Comparison of ENCODE assay signal across 18 cellular contexts in the genomic region with DNA sequence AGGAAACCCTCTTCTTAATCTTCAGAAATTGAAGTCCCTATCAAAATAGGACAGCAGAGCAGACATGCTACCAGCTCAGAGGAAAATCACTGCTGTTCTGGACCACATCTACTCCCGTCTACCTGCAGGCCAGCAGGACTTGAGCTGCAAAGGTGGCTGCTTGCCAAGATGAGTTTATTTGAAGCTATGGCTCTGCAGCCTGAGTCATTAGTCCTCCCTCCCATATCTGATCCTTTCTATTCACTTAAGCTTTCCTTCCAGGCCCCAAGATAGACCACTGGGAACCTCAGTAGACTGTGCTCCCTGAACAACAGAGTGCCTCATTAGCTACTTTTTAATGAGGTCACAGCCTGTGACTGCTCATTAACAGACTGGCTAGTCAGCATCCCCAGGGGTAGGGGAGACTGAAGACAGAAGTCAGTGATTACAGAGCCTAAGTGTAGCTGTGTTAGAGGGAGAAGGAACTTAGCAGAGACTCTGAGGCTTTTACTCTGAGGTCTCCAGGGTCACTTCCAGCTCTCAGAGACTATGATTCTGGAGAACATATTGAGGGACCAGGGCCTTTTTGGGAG. TPM values are rescaled to one million over a fixed set of nuclear protein-coding genes. Genes with fewer than 3 reads are reported as not detected.
DNase-seq lines count a peak whose midpoint lies in the region; ATAC-seq, FAIRE-seq and TF ChIP-seq lines count a peak whose summit lies in the region.
"Had no signal": no experiment of that assay in that cellular context is flagged by ENCODE, and none has a peak within 500 bp of the region (broad histone marks: within the 10 kb centered on the region; RNA-seq: fewer than 3 reads in every experiment).

No MANE protein-coding gene starts in this region.

- TF ChIP-seq CTCF in A549 (IDR thresholded peaks at IDR 0.05), result no peak
- no peak for TF ChIP-seq CTCF in foreskin fibroblast (IDR thresholded peaks at IDR 0.05; ENCODE audit: low read depth, low read length)

- POLR2A ChIA-PET in A549 (lab: Yijun Ruan, JAX), result no interaction called here

- H3K4me1 ChIP-seq in A549, result no peaks in the 10 kb centered on the region
- H3K4me1 ChIP-seq: ascending aorta, HAP-1, parathyroid adenoma had no signal

- H3K9me3 ChIP-seq in A549, result no peaks in the 10 kb centered on the region
- H3K9me3 ChIP-seq: ascending aorta, HAP-1 had no signal

- H3K4me2 ChIP-seq in A549, result no peak overlapping the region

- DNase-seq in A549 (ENCODE audit: low read depth in 1 of 2, low spot score in 1 of 2), result peak in 1 of 2 experiments; percentile 3
- DNase-seq in HPDE6-E6E7 (ENCODE audit: extremely low spot score), result peak; percentile 23
- DNase-seq in amniotic epithelial cell (ENCODE audit: low read depth), result peak; percentile 29
- DNase-seq in foreskin fibroblast, result peak; percentile 34 to 47
- DNase-seq in NCI-H526 treated with DMSO at 0.1 percent for 48 hours (lab: John Stamatoyannopoulos, UW), result no peak
- no peak for DNase-seq in NCI-H748 treated with DMSO at 0.1 percent for 48 hours (lab: John Stamatoyannopoulos, UW)
- no peak for DNase-seq in GM03348 (ENCODE audit: low spot score)
- DNase-seq: activated CD4-positive, alpha-beta T cell treated with anti-CD3 and anti-CD28 coated beads for 48 hours; endodermal cell; NCI-H187 treated with DMSO at 0.1 percent for 48 hours; SW 1271 had no signal

- WGBS in A549 (ENCODE audit: missing lambda C conversion rate), result 36% methylated on average over 1 of the region's 1 CpG

- TF ChIP-seq POLR2A in A549 (IDR thresholded peaks at IDR 0.05; ENCODE audit: low read length), result no peak

- H3K27ac ChIP-seq in A549, result no peak overlapping the region
- H3K27ac ChIP-seq: ascending aorta, parathyroid adenoma had no signal

- no peak for TF ChIP-seq RAD21 in A549 (conservative IDR thresholded peaks at IDR 0.05 in 1 of 2, IDR thresholded peaks at IDR 0.05 in 1 of 2)

- CTCF ChIA-PET in A549 (lab: Yijun Ruan, JAX), result no interaction called here

- TF ChIP-seq EP300 in A549 (IDR thresholded peaks at IDR 0.05), result no peak

- no peak for FAIRE-seq in A549 (lab: Jason Lieb, UNC)
- FAIRE-seq: A204.1, GM12891 had no signal

- ATAC-seq in A549 (peak; percentile 36 to 47; a peak in 1 of 6 replicates), GM21576 (IDR thresholded peaks at IDR 0.05; ENCODE audit: unreplicated experiment) (no peak)

- H3K4me3 ChIP-seq in A549, result no peak overlapping the region
- H3K4me3 ChIP-seq in foreskin fibroblast (ENCODE audit: low read depth in 1 of 2, low read length in 2 of 2), result no peak overlapping the region
- H3K4me3 ChIP-seq: ascending aorta, HAP-1 had no signal

TF ChIP-seq in A549, 52 proteins besides CTCF, POLR2A, EP300 and RAD21:
- TF ChIP-seq, protein P1, sequence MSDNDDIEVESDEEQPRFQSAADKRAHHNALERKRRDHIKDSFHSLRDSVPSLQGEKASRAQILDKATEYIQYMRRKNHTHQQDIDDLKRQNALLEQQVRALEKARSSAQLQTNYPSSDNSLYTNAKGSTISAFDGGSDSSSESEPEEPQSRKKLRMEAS (IDR thresholded peaks at IDR 0.05), result no peak
- TF ChIP-seq SMC3 (IDR thresholded peaks at IDR 0.05), result no peak
- no peak for TF ChIP-seq MAFK (IDR thresholded peaks at IDR 0.05; ENCODE audit: partially characterized antibody)
- no peak for TF ChIP-seq TP53 (CRISPR knock-in tag; IDR thresholded peaks at IDR 0.05)
- TF ChIP-seq KDM5A (IDR thresholded peaks at IDR 0.05), result no peak
- TF ChIP-seq HEYL (CRISPR knock-in tag; IDR thresholded peaks at IDR 0.05), result no peak
- no peak for TF ChIP-seq HOXA7 (CRISPR knock-in tag; IDR thresholded peaks at IDR 0.05)
- no peak for TF ChIP-seq CEBPB (IDR thresholded peaks at IDR 0.05)
- TF ChIP-seq CHD4 (IDR thresholded peaks at IDR 0.05; ENCODE audit: borderline replicate concordance), result no peak
- TF ChIP-seq, protein P2, sequence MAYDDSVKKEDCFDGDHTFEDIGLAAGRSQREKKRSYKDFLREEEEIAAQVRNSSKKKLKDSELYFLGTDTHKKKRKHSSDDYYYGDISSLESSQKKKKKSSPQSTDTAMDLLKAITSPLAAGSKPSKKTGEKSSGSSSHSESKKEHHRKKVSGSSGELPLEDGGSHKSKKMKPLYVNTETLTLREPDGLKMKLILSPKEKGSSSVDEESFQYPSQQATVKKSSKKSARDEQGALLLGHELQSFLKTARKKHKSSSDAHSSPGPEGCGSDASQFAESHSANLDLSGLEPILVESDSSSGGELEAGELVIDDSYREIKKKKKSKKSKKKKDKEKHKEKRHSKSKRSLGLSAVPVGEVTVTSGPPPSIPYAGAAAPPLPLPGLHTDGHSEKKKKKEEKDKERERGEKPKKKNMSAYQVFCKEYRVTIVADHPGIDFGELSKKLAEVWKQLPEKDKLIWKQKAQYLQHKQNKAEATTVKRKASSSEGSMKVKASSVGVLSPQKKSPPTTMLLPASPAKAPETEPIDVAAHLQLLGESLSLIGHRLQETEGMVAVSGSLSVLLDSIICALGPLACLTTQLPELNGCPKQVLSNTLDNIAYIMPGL (CRISPR knock-in tag; IDR thresholded peaks at IDR 0.05; ENCODE audit: borderline replicate concordance), result no peak
- TF ChIP-seq, protein P3, sequence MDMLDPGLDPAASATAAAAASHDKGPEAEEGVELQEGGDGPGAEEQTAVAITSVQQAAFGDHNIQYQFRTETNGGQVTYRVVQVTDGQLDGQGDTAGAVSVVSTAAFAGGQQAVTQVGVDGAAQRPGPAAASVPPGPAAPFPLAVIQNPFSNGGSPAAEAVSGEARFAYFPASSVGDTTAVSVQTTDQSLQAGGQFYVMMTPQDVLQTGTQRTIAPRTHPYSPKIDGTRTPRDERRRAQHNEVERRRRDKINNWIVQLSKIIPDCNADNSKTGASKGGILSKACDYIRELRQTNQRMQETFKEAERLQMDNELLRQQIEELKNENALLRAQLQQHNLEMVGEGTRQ (IDR thresholded peaks at IDR 0.05), result no peak
- no peak for TF ChIP-seq GATA3 (IDR thresholded peaks at IDR 0.05; ENCODE audit: borderline replicate concordance)
- no peak for TF ChIP-seq NR3C1 (IDR thresholded peaks at IDR 0.05)
- TF ChIP-seq MAZ (IDR thresholded peaks at IDR 0.05; ENCODE audit: borderline replicate concordance, low read depth, low read length), result no peak
- TF ChIP-seq, protein P4, sequence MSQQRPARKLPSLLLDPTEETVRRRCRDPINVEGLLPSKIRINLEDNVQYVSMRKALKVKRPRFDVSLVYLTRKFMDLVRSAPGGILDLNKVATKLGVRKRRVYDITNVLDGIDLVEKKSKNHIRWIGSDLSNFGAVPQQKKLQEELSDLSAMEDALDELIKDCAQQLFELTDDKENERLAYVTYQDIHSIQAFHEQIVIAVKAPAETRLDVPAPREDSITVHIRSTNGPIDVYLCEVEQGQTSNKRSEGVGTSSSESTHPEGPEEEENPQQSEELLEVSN (IDR thresholded peaks at IDR 0.05; ENCODE audit: borderline replicate concordance, low read depth), result no peak
- no peak for TF ChIP-seq FOSB (CRISPR knock-in tag; IDR thresholded peaks at IDR 0.05)
- TF ChIP-seq HOXB13 (CRISPR knock-in tag; IDR thresholded peaks at IDR 0.05; ENCODE audit: low read depth), result no peak

RNA-seq across cellular contexts. Expression of a gene that starts 6.8 kb away (rescaled TPM):
- polyA plus RNA-seq in A549 (2011; rRNA removed), result not detected in 2 replicates
- not detected in 2 replicates for polyA plus RNA-seq in A549 (2012; cell fraction: cytosol; rRNA removed)
- not detected in 2 replicates for polyA plus RNA-seq in A549 (2012; cell fraction: nucleus; rRNA removed)
- polyA plus RNA-seq in A549 (2017; fragmentation: RNase III; extraction: RNeasy Plus Mini Kit Qiagen cat#74134 plus additional on column Dnase treatment), result not detected in 3 replicates
- polyA minus RNA-seq in A549 (2011; rRNA and poly(A)+ RNA removed), result not detected in 2 replicates
- polyA plus RNA-seq: urinary bladder had no signal

RNA-seq across cellular contexts. Expression of a gene that starts 10.6 kb away (rescaled TPM):
- polyA plus RNA-seq in A549 (2011; rRNA removed) (not detected in 2 replicates), A549 (2017; fragmentation: RNase III; extraction: RNeasy Plus Mini Kit Qiagen cat#74134 plus additional on column Dnase treatment) (not detected in 3 replicates)
- polyA plus RNA-seq in A549 (2012; cell fraction: cytosol; rRNA removed), result not detected in 2 replicates
- polyA plus RNA-seq in A549 (2012; cell fraction: nucleus; rRNA removed), result not detected in 2 replicates
- not detected in 2 replicates for polyA minus RNA-seq in A549 (2011; rRNA and poly(A)+ RNA removed)
- polyA plus RNA-seq: urinary bladder had no signal

RNA-seq across cellular contexts. Expression of a gene that starts 20.4 kb away (rescaled TPM):
- polyA plus RNA-seq in A549 (2011; rRNA removed) (not detected in 2 replicates), A549 (2017; fragmentation: RNase III; extraction: RNeasy Plus Mini Kit Qiagen cat#74134 plus additional on column Dnase treatment) (not detected in 3 replicates)
- not detected in 2 replicates for polyA plus RNA-seq in A549 (2012; cell fraction: cytosol; rRNA removed)
- polyA plus RNA-seq in A549 (2012; cell fraction: nucleus; rRNA removed), result not detected in 2 replicates
- polyA minus RNA-seq in A549 (2011; rRNA and poly(A)+ RNA removed), result not detected in 2 replicates
- polyA plus RNA-seq: urinary bladder had no signal

RNA-seq across cellular contexts. Expression of a gene that starts 36.2 kb away (rescaled TPM):
- polyA plus RNA-seq in A549 (2011; rRNA removed) (not detected in 2 replicates), A549 (2017; fragmentation: RNase III; extraction: RNeasy Plus Mini Kit Qiagen cat#74134 plus additional on column Dnase treatment) (not detected in 3 replicates)
- polyA plus RNA-seq in A549 (2012; cell fraction: cytosol; rRNA removed), result not detected in 2 replicates
- polyA plus RNA-seq in A549 (2012; cell fraction: nucleus; rRNA removed), result not detected in 2 replicates
- polyA minus RNA-seq in A549 (2011; rRNA and poly(A)+ RNA removed), result 0.74 and 1.1 TPM in 2 replicates
- polyA plus RNA-seq: urinary bladder had no signal

RNA-seq across cellular contexts. Expression of a gene that starts 56.6 kb away (rescaled TPM):
- polyA plus RNA-seq in A549 (2011; rRNA removed), result 0.01 TPM in 2 replicates
- not detected in 2 replicates for polyA plus RNA-seq in A549 (2012; cell fraction: cytosol; rRNA removed)
- 0.02 TPM in 2 replicates for polyA plus RNA-seq in A549 (2012; cell fraction: nucleus; rRNA removed)
- not detected in 3 replicates for polyA plus RNA-seq in A549 (2017; fragmentation: RNase III; extraction: RNeasy Plus Mini Kit Qiagen cat#74134 plus additional on column Dnase treatment)
- 1.3 and 1.4 TPM in 2 replicates for polyA minus RNA-seq in A549 (2011; rRNA and poly(A)+ RNA removed)
- polyA plus RNA-seq: urinary bladder had no signal

Comparison
In these comparisons a context has a peak if more than half of its experiments do, and no peak if none do; other contexts are left out.
1. DNase-seq: peak in HPDE6-E6E7 (single experiment), amniotic epithelial cell (single experiment) and foreskin fibroblast (2 of 2); none in NCI-H526 treated with DMSO at 0.1 percent for 48 hours (single experiment), NCI-H748 treated with DMSO at 0.1 percent for 48 hours (single experiment) and GM03348 (single experiment).